Comparison of ENCODE assay signal across 13 cellular contexts in genomic region chr7:50368366-50368765, GRCh38.
DNase-seq lines count a peak whose midpoint lies in the region; ATAC-seq, FAIRE-seq and TF ChIP-seq lines count a peak whose summit lies in the region.
"Had no signal": no experiment of that assay in that cellular context is flagged by ENCODE, and none has a peak within 500 bp of the region (broad histone marks: within the 10 kb centered on the region; RNA-seq: fewer than 3 reads in every experiment).

No MANE protein-coding gene starts in this region.

- ATAC-seq in GM21390 (IDR thresholded peaks at IDR 0.05; ENCODE audit: unreplicated experiment) (peak; percentile 57), GM18520 (IDR thresholded peaks at IDR 0.05; ENCODE audit: unreplicated experiment) (no peak)
- ATAC-seq: right cardiac atrium had no signal

- no peak for DNase-seq in GM12891 (ENCODE audit: insufficient read length, low spot score)
- no peak for DNase-seq in immature natural killer cell
- no peak for DNase-seq in COR-L47 (lab: John Stamatoyannopoulos, UW)
- no peak for DNase-seq in NCI-H1105 (lab: John Stamatoyannopoulos, UW)
- DNase-seq: activated CD8-positive, alpha-beta memory T cell treated with anti-CD3 and anti-CD28 coated beads, Interleukin-2, amount 50 U/mL, for 48 hours; right cardiac atrium; SJCRH30; stimulated activated CD4-positive, alpha-beta T cell treated with anti-CD3 and anti-CD28 coated beads, Interleukin-2, amount 100 ng/mL, for 48 hours had no signal

- TF ChIP-seq POLR2A in GM12891 (IDR thresholded peaks at IDR 0.05; ENCODE audit: low read depth, low read length), result no peak

- H3K36me3 Mint-ChIP-seq in T-helper 1 cell treated with Interleukin-12 subunit alpha and Interleukin-12 subunit beta and Interleukin-4 antibody, amounts not matched to agents 30 μg/mL and 1 μg/mL, for 36 hours (ENCODE audit: low read depth), result peaks cover 69% of the 10 kb centered on the region
- peaks cover 14 to 49% (median 19%) of the 10 kb centered on the region in 3 donors for H3K36me3 Mint-ChIP-seq in immature natural killer cell

- peak overlapping the region; percentile 70 for H3K4me3 Mint-ChIP-seq in T-helper 1 cell treated with Interleukin-12 subunit alpha and Interleukin-12 subunit beta and Interleukin-4 antibody, amounts not matched to agents 30 μg/mL and 1 μg/mL, for 36 hours
- H3K4me3 Mint-ChIP-seq in immature natural killer cell, result peak overlapping the region in 1 of 5 donors; percentile 66
- H3K4me3 Mint-ChIP-seq: neural crest cell had no signal

- H3K27ac Mint-ChIP-seq in T-helper 1 cell treated with Interleukin-12 subunit alpha and Interleukin-12 subunit beta and Interleukin-4 antibody, amounts not matched to agents 30 μg/mL and 1 μg/mL, for 36 hours, result peak overlapping the region; percentile 77
- peak overlapping the region; percentile 82 to 99 (median 92) for H3K27ac Mint-ChIP-seq in immature natural killer cell

- no peaks in the 10 kb centered on the region for H3K27me3 Mint-ChIP-seq in T-helper 1 cell treated with Interleukin-12 subunit alpha and Interleukin-12 subunit beta and Interleukin-4 antibody, amounts not matched to agents 30 μg/mL and 1 μg/mL, for 36 hours (ENCODE audit: low read depth)
- peaks cover 0 to 14% (median 11%) of the 10 kb centered on the region in 3 donors for H3K27me3 Mint-ChIP-seq in immature natural killer cell (ENCODE audit: low read depth in 3 of 3)

- FAIRE-seq in GM12891 (lab: Jason Lieb, UNC), result peak; percentile 81
- FAIRE-seq: TTC549 had no signal

- H3K9me3 Mint-ChIP-seq in T-helper 1 cell treated with Interleukin-12 subunit alpha and Interleukin-12 subunit beta and Interleukin-4 antibody, amounts not matched to agents 30 μg/mL and 1 μg/mL, for 36 hours, result no peaks in the 10 kb centered on the region
- no peaks in the 10 kb centered on the region for H3K9me3 Mint-ChIP-seq in immature natural killer cell

- H3K4me1 Mint-ChIP-seq in T-helper 1 cell treated with Interleukin-12 subunit alpha and Interleukin-12 subunit beta and Interleukin-4 antibody, amounts not matched to agents 30 μg/mL and 1 μg/mL, for 36 hours (ENCODE audit: low read depth), result peaks cover 91% of the 10 kb centered on the region
- H3K4me1 Mint-ChIP-seq in immature natural killer cell, result peaks cover 92 to 98% of the 10 kb centered on the region in 2 donors
- H3K4me1 Mint-ChIP-seq: neural crest cell had no signal

TF ChIP-seq in GM12891, 5 proteins besides CTCF, POLR2A, EP300 and RAD21:
- no peak for TF ChIP-seq SPI1 (IDR thresholded peaks at IDR 0.05; ENCODE audit: low read depth, low read length)
- TF ChIP-seq TAF1 (IDR thresholded peaks at IDR 0.05; ENCODE audit: low read depth, low read length), result no peak
- no peak for TF ChIP-seq POLR2AphosphoS5 (IDR thresholded peaks at IDR 0.05; ENCODE audit: low read depth, low read length)
- no peak for TF ChIP-seq POU2F2 (IDR thresholded peaks at IDR 0.05; ENCODE audit: low read depth, low read length)
- no peak for TF ChIP-seq PAX5 (IDR thresholded peaks at IDR 0.05; ENCODE audit: insufficient read depth, low read length, severe bottlenecking)
